Comparison of ENCODE assay signal across 1 cellular context in genomic region chr2:112031473-112031872, GRCh38.
TF ChIP-seq lines count a peak whose summit lies in the region.

No MANE protein-coding gene starts in this region.

TF ChIP-seq in GM12878, 131 proteins besides CTCF, POLR2A, EP300 and RAD21 (continued from another document):
- no peak for TF ChIP-seq ZBTB40 (IDR thresholded peaks at IDR 0.05; ENCODE audit: borderline replicate concordance)
- TF ChIP-seq BCLAF1 (IDR thresholded peaks at IDR 0.05): no peak
- no peak for TF ChIP-seq MAX (IDR thresholded peaks at IDR 0.05; ENCODE audit: low read depth, low read length)
- no peak for TF ChIP-seq ZNF217 (IDR thresholded peaks at IDR 0.05)
- no peak for TF ChIP-seq SREBF1 (IDR thresholded peaks at IDR 0.05; ENCODE audit: low read length)
- no peak for TF ChIP-seq FOS (IDR thresholded peaks at IDR 0.05; ENCODE audit: borderline replicate concordance, extremely low read depth, insufficient read length)
- TF ChIP-seq NBN (IDR thresholded peaks at IDR 0.05): no peak
- no peak for TF ChIP-seq EZH2 (IDR thresholded peaks at IDR 0.05; ENCODE audit: borderline replicate concordance, control insufficient read depth, low read depth, low read length)
- no peak for TF ChIP-seq GABPA (IDR thresholded peaks at IDR 0.05; ENCODE audit: low read depth)
- no peak for TF ChIP-seq TCF3 (IDR thresholded peaks at IDR 0.05; ENCODE audit: borderline replicate concordance, insufficient read depth, low read depth, low read length)
- TF ChIP-seq CHD4 (IDR thresholded peaks at IDR 0.05): no peak
- TF ChIP-seq TAF1 (IDR thresholded peaks at IDR 0.05; ENCODE audit: borderline replicate concordance, low read depth, low read length): no peak
- no peak for TF ChIP-seq RCOR1 (conservative IDR thresholded peaks at IDR 0.05; ENCODE audit: low read depth, low read length)
- TF ChIP-seq SMARCA5 (IDR thresholded peaks at IDR 0.05): no peak
- no peak for TF ChIP-seq KLF5 (IDR thresholded peaks at IDR 0.05; ENCODE audit: partially characterized antibody)
- TF ChIP-seq TBL1XR1 (IDR thresholded peaks at IDR 0.05; ENCODE audit: low read depth, low read length): no peak
- no peak for TF ChIP-seq NR2C2 (IDR thresholded peaks at IDR 0.05; ENCODE audit: borderline replicate concordance, control insufficient read depth, insufficient read length, low read depth)
- no peak for TF ChIP-seq SIN3A (IDR thresholded peaks at IDR 0.05; ENCODE audit: low read depth, low read length)
- TF ChIP-seq SREBF2 (IDR thresholded peaks at IDR 0.05; ENCODE audit: low read length): no peak
